ENCODE assay signal across 20 cellular contexts in the genomic region with DNA sequence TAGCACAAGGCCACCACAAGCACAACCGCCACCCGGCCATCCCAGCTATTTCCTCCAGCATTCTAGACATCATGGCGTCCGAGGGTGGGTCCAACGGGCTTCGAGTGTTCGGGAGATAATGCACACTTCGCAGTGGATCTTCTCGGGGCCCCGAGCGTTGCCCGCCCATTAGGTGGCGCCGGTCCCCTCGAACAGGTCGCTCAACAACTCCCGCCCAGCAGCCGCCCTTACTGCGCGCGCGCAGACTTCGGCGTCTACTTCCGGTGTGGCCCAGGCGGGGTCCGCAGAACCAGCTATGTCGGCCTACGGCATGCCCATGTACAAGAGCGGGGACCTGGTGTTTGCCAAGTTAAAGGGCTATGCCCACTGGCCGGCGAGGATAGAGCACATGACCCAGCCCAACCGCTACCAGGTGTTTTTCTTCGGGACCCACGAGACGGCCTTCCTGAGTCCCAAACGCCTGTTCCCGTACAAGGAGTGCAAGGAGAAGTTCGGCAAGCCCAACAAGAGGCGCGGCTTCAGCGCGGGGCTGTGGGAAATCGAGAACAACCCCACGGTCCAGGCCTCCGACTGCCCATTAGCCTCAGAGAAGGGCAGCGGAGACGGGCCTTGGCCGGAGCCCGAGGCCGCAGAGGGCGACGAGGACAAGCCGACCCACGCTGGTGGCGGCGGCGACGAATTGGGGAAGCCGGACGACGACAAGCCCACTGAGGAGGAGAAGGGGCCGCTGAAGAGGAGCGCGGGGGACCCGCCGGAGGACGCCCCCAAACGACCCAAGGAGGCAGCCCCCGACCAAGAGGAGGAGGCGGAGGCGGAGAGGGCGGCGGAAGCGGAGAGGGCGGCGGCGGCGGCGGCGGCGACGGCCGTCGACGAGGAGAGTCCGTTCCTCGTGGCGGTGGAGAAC. TPM values are rescaled to one million over a fixed set of nuclear protein-coding genes. Genes with fewer than 3 reads are reported as not detected.
"Had no signal": no experiment of that assay in that cellular context is flagged by ENCODE, and none has a peak within 500 bp of the region (broad histone marks: within the 10 kb centered on the region; RNA-seq: fewer than 3 reads in every experiment).

Gene HDGFL1 (plus strand): TSS at position 286 of the 904 bp plus-strand sequence. CDS start 10 bp downstream, at position 296.

- H3K36me3 Mint-ChIP-seq: activated naive CD4-positive, alpha-beta T cell treated with anti-CD3 and anti-CD28 coated beads, Interleukin-2, amount 10 ng/mL, durations not matched to agents 7 days and 5 days; natural killer cell had no signal

- H3K4me3 Mint-ChIP-seq: activated naive CD4-positive, alpha-beta T cell treated with anti-CD3 and anti-CD28 coated beads, Interleukin-2, amount 10 ng/mL, durations not matched to agents 7 days and 5 days; activated T-helper 17 cell treated with anti-CD3 and anti-CD28 coated beads, Interleukin-2, amount 50 U/mL, for 72 hours; endodermal cell; natural killer cell; type B pancreatic cell had no signal

- H3K4me1 Mint-ChIP-seq: activated naive CD4-positive, alpha-beta T cell treated with anti-CD3 and anti-CD28 coated beads, Interleukin-2, amount 10 ng/mL, durations not matched to agents 7 days and 5 days; activated T-helper 17 cell treated with anti-CD3 and anti-CD28 coated beads, Interleukin-2, amount 50 U/mL, for 72 hours; endodermal cell; natural killer cell had no signal

- H3K4me3 ChIP-seq: ascending aorta, dorsolateral prefrontal cortex, skin epidermis had no signal

- H3K27me3 ChIP-seq: ascending aorta, dorsolateral prefrontal cortex had no signal

- H3K27ac ChIP-seq: ascending aorta, dorsolateral prefrontal cortex, skin epidermis had no signal

- H3K4me1 ChIP-seq: ascending aorta had no signal

- DNase-seq: activated CD4-positive, alpha-beta T cell treated with anti-CD3 and anti-CD28 coated beads, Interleukin-2, amount 50 U/mL, for 48 hours; activated CD4-positive, CD25-positive, alpha-beta regulatory T cell treated with anti-CD3 and anti-CD28 coated beads, Interleukin-2, amount 50 U/mL, for 72 hours; activated naive CD4-positive, alpha-beta T cell treated with anti-CD3 and anti-CD28 coated beads, Interleukin-2, amount 10 ng/mL, durations not matched to agents 7 days and 5 days; endodermal cell; head of caudate nucleus; mesendoderm; natural killer cell; stimulated activated CD4-positive, alpha-beta T cell treated with anti-CD3 and anti-CD28 coated beads, Interleukin-4, amount 100 ng/mL, for 4 hours; stimulated activated CD8-positive, alpha-beta memory T cell treated with anti-CD3 and anti-CD28 coated beads, Interleukin-4, amount 100 ng/mL, for 48 hours; stimulated activated naive CD4-positive, alpha-beta T cell treated with Interleukin-2 at 50 U/mL for 16 hours; T-helper 1 cell; T1000 had no signal

- ATAC-seq: activated T-helper 17 cell treated with anti-CD3 and anti-CD28 coated beads, Interleukin-2, amount 50 U/mL, for 72 hours; left lobe of liver; natural killer cell had no signal

- H3K27me3 Mint-ChIP-seq: activated naive CD4-positive, alpha-beta T cell treated with anti-CD3 and anti-CD28 coated beads, Interleukin-2, amount 10 ng/mL, durations not matched to agents 7 days and 5 days; activated T-helper 17 cell treated with anti-CD3 and anti-CD28 coated beads, Interleukin-2, amount 50 U/mL, for 72 hours; type B pancreatic cell had no signal

- H3K36me3 ChIP-seq: ascending aorta had no signal

- H3K27ac Mint-ChIP-seq: activated naive CD4-positive, alpha-beta T cell treated with anti-CD3 and anti-CD28 coated beads, Interleukin-2, amount 10 ng/mL, durations not matched to agents 7 days and 5 days; activated T-helper 17 cell treated with anti-CD3 and anti-CD28 coated beads, Interleukin-2, amount 50 U/mL, for 72 hours; endodermal cell; natural killer cell; type B pancreatic cell had no signal

- H3K9me3 Mint-ChIP-seq: type B pancreatic cell had no signal

- H3K9me3 ChIP-seq: ascending aorta had no signal

RNA-seq across cellular contexts. Expression of gene HDGFL1, which starts in this region (rescaled TPM):
- total RNA-seq: activated T-helper 17 cell treated with anti-CD3 and anti-CD28 coated beads, Interleukin-2, amount 50 U/mL, for 72 hours; ascending aorta; bronchial epithelial cell; endodermal cell; epithelial cell of proximal tubule; left lobe of liver; natural killer cell had no signal
